29 cellular contexts compared by ENCODE assay signal in the genomic region with DNA sequence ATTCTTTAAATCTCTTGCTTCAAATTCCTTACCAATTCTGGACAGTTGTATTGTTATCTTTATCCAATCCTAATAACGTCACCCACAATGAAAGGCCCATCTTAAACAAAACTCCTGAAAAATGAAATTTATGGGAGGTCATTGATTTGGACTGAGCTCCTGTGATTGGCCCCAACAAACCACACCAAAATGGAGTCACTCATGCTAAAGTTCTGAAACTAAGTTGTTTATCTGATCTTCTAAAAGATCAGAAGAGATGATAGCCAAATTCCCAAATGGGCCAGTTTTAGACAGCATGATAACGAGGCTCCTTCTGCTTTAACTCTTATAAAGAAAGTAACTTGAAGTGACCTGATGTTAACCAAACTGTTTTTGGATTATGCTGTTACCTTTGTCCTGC. TPM values are rescaled to one million over a fixed set of nuclear protein-coding genes. Genes with fewer than 3 reads are reported as not detected.
A peak's percentile ranks its signal among the peaks of the same experiment; 100 is the strongest.
DNase-seq lines count a peak whose midpoint lies in the region; ATAC-seq, FAIRE-seq and TF ChIP-seq lines count a peak whose summit lies in the region.
"Had no signal": no experiment of that assay in that cellular context is flagged by ENCODE, and none has a peak within 500 bp of the region (broad histone marks: within the 10 kb centered on the region; RNA-seq: fewer than 3 reads in every experiment).

No MANE protein-coding gene starts in this region.

- no peak overlapping the region for H3K4me2 ChIP-seq in K562 (ENCODE audit: insufficient read depth, low read length)
- H3K4me2 ChIP-seq: A549; BLaER1; BLaER1 treated with 17β-estradiol and CSF1 and Interleukin-3, amounts not matched to agents 10 nM and 100 nM had no signal

- intact Hi-C loops in K562 (cut with micrococcal nuclease): no loop called here

- FAIRE-seq in K562 (lab: Jason Lieb, UNC): no peak
- FAIRE-seq: A204.1, A549, D721Med had no signal

- no peak overlapping the region for H3K4me3 ChIP-seq in K562
- H3K4me3 ChIP-seq: A549; BLaER1; BLaER1 treated with 17β-estradiol and CSF1 and Interleukin-3, amounts not matched to agents 10 nM and 100 nM had no signal

- ATAC-seq in K562: no peak
- ATAC-seq: A549; CD8-positive, alpha-beta T cell had no signal

- no peaks in the 10 kb centered on the region for H3K36me3 ChIP-seq in K562 (ENCODE audit: control insufficient read depth, insufficient read depth, low read length)
- H3K36me3 ChIP-seq: BE2C; BLaER1; BLaER1 treated with 17β-estradiol and CSF1 and Interleukin-3, amounts not matched to agents 10 nM and 100 nM had no signal

- CTCF ChIA-PET in K562 (lab: Yijun Ruan, JAX; ENCODE audit: low intra/inter-chr PET ratio): no interaction called here

- no peaks in the 10 kb centered on the region for H3K79me2 ChIP-seq in K562 (ENCODE audit: control insufficient read depth, insufficient read depth, low read length)

- 6% methylated on average over 2 of the region's 2 CpGs for WGBS in K562 (ENCODE audit: insufficient coverage, low coverage, missing lambda C conversion rate)

- peak in 1 of 4 experiments; percentile 2 for DNase-seq in K562 (ENCODE audit: extremely low read depth in 1 of 4, low spot score in 3 of 4)
- no peak for DNase-seq in activated CD8-positive, alpha-beta memory T cell treated with anti-CD3 and anti-CD28 coated beads, Interleukin-2, amount 50 U/mL, for 4 hours
- DNase-seq: 8988T; ACHN; AML-193; BE2C; C1 segment of cervical spinal cord; Caco-2; Calu3; CD4-positive, alpha-beta memory T cell; CD4-positive, alpha-beta T cell; CD4-positive, CD25-positive, alpha-beta regulatory T cell; CD8-positive, alpha-beta memory T cell; CD8-positive, alpha-beta T cell; COR-L47; DMS 273 treated with DMSO at 0.1 percent for 48 hours; DMS153; DMS53; DMS79; DMS79 treated with DMSO at 0.1 percent for 48 hours; DND-41; EL had no signal

- H3K9me1 ChIP-seq in K562 (ENCODE audit: control insufficient read depth, insufficient read depth, low read length): no peaks in the 10 kb centered on the region

- TF ChIP-seq POLR2A in K562 (conservative IDR thresholded peaks at IDR 0.05): no peak

- no peak for TF ChIP-seq CTCF in K562 (IDR thresholded peaks at IDR 0.05 in 2 of 3, conservative IDR thresholded peaks at IDR 0.05 in 1 of 3; ENCODE audit: insufficient read depth in 2 of 3, low read depth in 1 of 3, low read length in 3 of 3)

- no peak overlapping the region for H3K27ac ChIP-seq in K562 (ENCODE audit: extremely low read depth, low read depth, low read length)
- H3K27ac ChIP-seq: 22Rv1; A549; BLaER1; BLaER1 treated with 17β-estradiol and CSF1 and Interleukin-3, amounts not matched to agents 10 nM and 100 nM; C4-2B had no signal

- BruUV-seq in K562 (replicated peaks; lab: Mats Ljungman, UMichigan): no TSS peak

- peaks cover 5 to 7% of the 10 kb centered on the region in 2 experiments; a peak in 3 of 5 replicates for H3K27me3 ChIP-seq in K562 (ENCODE audit: control insufficient read depth in 2 of 2, insufficient read depth in 2 of 2, low read length in 2 of 2)
- H3K27me3 ChIP-seq: BE2C; BLaER1; BLaER1 treated with 17β-estradiol and CSF1 and Interleukin-3, amounts not matched to agents 10 nM and 100 nM had no signal

- H4K20me1 ChIP-seq in K562 (replicated peaks; ENCODE audit: control insufficient read depth, insufficient read depth, low read length): no peaks in the 10 kb centered on the region
- H4K20me1 ChIP-seq: BLaER1; BLaER1 treated with 17β-estradiol and CSF1 and Interleukin-3, amounts not matched to agents 10 nM and 100 nM had no signal

- no peaks in the 10 kb centered on the region for H3K9me3 ChIP-seq in K562 (replicated peaks; ENCODE audit: control insufficient read depth, insufficient read depth, low read depth, low read length)
- H3K9me3 ChIP-seq: A549, BE2C, BLaER1, Caco-2 had no signal

- no peak overlapping the region for H2AFZ ChIP-seq in K562 (ENCODE audit: low read depth, low read length)

- POLR2A ChIA-PET in K562 (lab: Yijun Ruan, JAX): no interaction called here

- no peak for TF ChIP-seq EP300 in K562 (IDR thresholded peaks at IDR 0.05; ENCODE audit: low read length)

- H3K4me1 ChIP-seq in K562 (replicated peaks in 1 of 2; ENCODE audit: control insufficient read depth in 2 of 2, insufficient read depth in 2 of 2, low read length in 2 of 2): no peaks in the 10 kb centered on the region
- H3K4me1 ChIP-seq: A549; BE2C; BLaER1; BLaER1 treated with 17β-estradiol and CSF1 and Interleukin-3, amounts not matched to agents 10 nM and 100 nM; Caco-2 had no signal

- H3K9ac ChIP-seq in K562 (ENCODE audit: insufficient read depth in 1 of 2, low read depth in 2 of 2, low read length in 2 of 2): no peak overlapping the region
- H3K9ac ChIP-seq: BLaER1; BLaER1 treated with 17β-estradiol and CSF1 and Interleukin-3, amounts not matched to agents 10 nM and 100 nM had no signal

- in situ Hi-C loops in K562 (cut with MboI): no loop called here

- TF ChIP-seq RAD21 in K562 (CRISPR knock-in tag; conservative IDR thresholded peaks at IDR 0.05 in 1 of 2, IDR thresholded peaks at IDR 0.05 in 1 of 2): no peak

TF ChIP-seq in K562, 482 proteins besides CTCF, POLR2A, EP300 and RAD21 (continues in another document):
- TF ChIP-seq PTTG1 (tag; IDR thresholded peaks at IDR 0.05; ENCODE audit: low read depth): peak; percentile 75; the same call in 1 of the 2 replicates
- TF ChIP-seq PTRF (tag; IDR thresholded peaks at IDR 0.05): peak; percentile 43; the same call in 1 of the 2 replicates
- TF ChIP-seq, protein P1, sequence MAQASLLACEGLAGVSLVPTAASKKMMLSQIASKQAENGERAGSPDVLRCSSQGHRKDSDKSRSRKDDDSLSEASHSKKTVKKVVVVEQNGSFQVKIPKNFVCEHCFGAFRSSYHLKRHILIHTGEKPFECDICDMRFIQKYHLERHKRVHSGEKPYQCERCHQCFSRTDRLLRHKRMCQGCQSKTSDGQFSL (CRISPR knock-in tag; IDR thresholded peaks at IDR 0.05): no peak
- TF ChIP-seq, protein P1 (tag; IDR thresholded peaks at IDR 0.05): 0 out of 4 replicates have a peak, but pooled peaks of 1 of the 2 experiments have one; percentile 54
- TF ChIP-seq ZNF224 (CRISPR knock-in tag; IDR thresholded peaks at IDR 0.05): no peak
- TF ChIP-seq SREBF2 (CRISPR knock-in tag; IDR thresholded peaks at IDR 0.05): no peak
- TF ChIP-seq DDX20 (tag; IDR thresholded peaks at IDR 0.05; ENCODE audit: low read depth): peak; percentile 76
- TF ChIP-seq, protein P2, sequence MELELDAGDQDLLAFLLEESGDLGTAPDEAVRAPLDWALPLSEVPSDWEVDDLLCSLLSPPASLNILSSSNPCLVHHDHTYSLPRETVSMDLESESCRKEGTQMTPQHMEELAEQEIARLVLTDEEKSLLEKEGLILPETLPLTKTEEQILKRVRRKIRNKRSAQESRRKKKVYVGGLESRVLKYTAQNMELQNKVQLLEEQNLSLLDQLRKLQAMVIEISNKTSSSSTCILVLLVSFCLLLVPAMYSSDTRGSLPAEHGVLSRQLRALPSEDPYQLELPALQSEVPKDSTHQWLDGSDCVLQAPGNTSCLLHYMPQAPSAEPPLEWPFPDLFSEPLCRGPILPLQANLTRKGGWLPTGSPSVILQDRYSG (tag; conservative IDR thresholded peaks at IDR 0.05; ENCODE audit: low read depth): 0 out of 2 replicates have a peak, but pooled peaks have one; percentile 54
- TF ChIP-seq SNIP1 (IDR thresholded peaks at IDR 0.05; ENCODE audit: low read depth): no peak
- TF ChIP-seq SMAD3 (CRISPR knock-in tag; conservative IDR thresholded peaks at IDR 0.05): peak; percentile 76; the same call in 1 of the 2 replicates
- TF ChIP-seq NR4A1 (CRISPR knock-in tag; IDR thresholded peaks at IDR 0.05): no peak
- peak; percentile 91 for TF ChIP-seq NR4A1 (tag; IDR thresholded peaks at IDR 0.05)
- TF ChIP-seq MAZ (CRISPR knock-in tag; conservative IDR thresholded peaks at IDR 0.05 in 1 of 2, IDR thresholded peaks at IDR 0.05 in 1 of 2): no peak
- TF ChIP-seq RUNX1 (IDR thresholded peaks at IDR 0.05; ENCODE audit: low read depth): no peak
- TF ChIP-seq SETDB1 (IDR thresholded peaks at IDR 0.05; ENCODE audit: low read length): no peak
- TF ChIP-seq FOXA3 (CRISPR knock-in tag; conservative IDR thresholded peaks at IDR 0.05 in 1 of 2, IDR thresholded peaks at IDR 0.05 in 1 of 2): no peak
- no peak for TF ChIP-seq GTF2F1 (IDR thresholded peaks at IDR 0.05; ENCODE audit: low read depth, low read length)
- TF ChIP-seq ZNF239 (CRISPR knock-in tag; IDR thresholded peaks at IDR 0.05): peak; percentile 56; the same call in 1 of the 2 replicates
- TF ChIP-seq SRSF1 (IDR thresholded peaks at IDR 0.05; ENCODE audit: low read depth, low read length): no peak
- TF ChIP-seq ZNF75A (CRISPR knock-in tag; IDR thresholded peaks at IDR 0.05): no peak
- no peak for TF ChIP-seq NR2C1 (IDR thresholded peaks at IDR 0.05)
- peak; percentile 37; the same call in 1 of the 2 replicates for TF ChIP-seq NR2C1 (tag; IDR thresholded peaks at IDR 0.05)
- no peak for TF ChIP-seq SRSF9 (IDR thresholded peaks at IDR 0.05; ENCODE audit: borderline replicate concordance, low read depth, low read length)
- peak; percentile 64; the same call in 1 of the 2 replicates for TF ChIP-seq KLF6 (CRISPR knock-in tag; IDR thresholded peaks at IDR 0.05; ENCODE audit: borderline replicate concordance)

RNA-seq across cellular contexts. Expression of a gene that starts 39.7 kb away (rescaled TPM):
- total RNA-seq in K562 (2011; cell fraction: chromatin; rRNA removed; ENCODE audit: low replicate concordance): 4.3 TPM in 2 replicates
- 1.6 and 2.2 TPM in 2 replicates for total RNA-seq in K562 (2011; cell fraction: nucleolus; rRNA removed)
- total RNA-seq in K562 (2011; cell fraction: nucleoplasm; rRNA removed): 2.6 and 4.7 TPM in 2 replicates
- 11.1 and 17.3 TPM in 2 replicates for total RNA-seq in K562 (2014; rRNA removed)
- 13.6 and 14.1 TPM in 2 replicates for total RNA-seq in K562 (2014; rRNA removed; fragmentation: Illumina TruSeq; extraction: Trizol)
- 12.2 and 13.8 TPM in 2 replicates for total RNA-seq in K562 (2015; rRNA removed; fragmentation: Illumina TruSeq; extraction: Trizol)
- total RNA-seq in K562 (2021): 12.3 and 14.7 TPM in 2 replicates
- 4.9 and 10.2 TPM in 2 replicates for polyA plus RNA-seq in K562 (2011; rRNA removed)
- 3.6 and 3.7 TPM in 2 replicates for polyA plus RNA-seq in K562 (2011; cell fraction: cytosol; rRNA removed)
- 2.3 and 3.5 TPM in 2 replicates for polyA plus RNA-seq in K562 (2011; cell fraction: nucleus; rRNA removed)
- polyA plus RNA-seq in K562 (2012): 9.7 and 14.9 TPM in 2 replicates
- 12.3 and 14.2 TPM in 2 replicates for polyA plus RNA-seq in K562 (2014; fragmentation: Illumina TruSeq; extraction: Trizol)
- polyA plus RNA-seq in K562 (2014; fragmentation: Nextera tagmentation; extraction: Ambion mirVana): 1 to 10 TPM; 1.6 to 4.0 TPM
- polyA plus RNA-seq in K562 (2014; rRNA removed): 9.9 and 10.2 TPM in 2 replicates
- polyA minus RNA-seq in K562 (2011; rRNA and poly(A)+ RNA removed): 6.3 and 10.9 TPM in 2 replicates
- 1.7 and 5.5 TPM in 2 replicates for polyA minus RNA-seq in K562 (2011; cell fraction: cytosol; rRNA and poly(A)+ RNA removed)
- polyA minus RNA-seq in K562 (2011; cell fraction: nucleus; rRNA and poly(A)+ RNA removed): 1.3 and 1.4 TPM in 2 replicates
